In the genomic region with DNA sequence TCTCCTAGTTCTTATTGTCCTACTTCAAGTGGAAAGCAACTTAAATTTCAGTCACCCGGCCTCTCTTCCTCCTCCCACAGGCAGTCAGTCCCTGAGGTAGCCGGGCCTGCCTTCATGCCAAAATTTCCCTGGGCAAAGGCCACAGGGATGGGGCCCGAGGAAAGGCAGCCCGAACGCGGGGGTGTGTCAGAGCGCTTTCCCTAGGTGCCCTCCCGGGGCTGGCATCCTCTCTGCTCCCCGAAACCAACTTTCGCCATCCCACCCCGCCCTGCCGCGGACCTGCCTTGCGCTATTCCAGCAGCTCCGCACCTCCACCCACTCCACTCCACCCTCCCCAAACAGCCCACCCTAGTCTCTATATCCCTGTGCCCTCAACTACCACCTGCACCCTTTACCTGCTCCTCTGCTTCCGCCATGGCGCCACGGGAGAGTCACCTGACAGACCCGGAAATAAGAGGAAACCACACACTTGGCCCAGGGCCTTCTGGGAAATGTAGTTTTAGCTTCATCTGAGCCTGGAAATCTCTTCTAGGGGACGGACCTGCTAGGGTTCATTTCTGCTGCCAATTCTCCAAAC, we compare ENCODE assay signal across 8 cellular contexts. TPM values are rescaled to one million over a fixed set of nuclear protein-coding genes. Genes with fewer than 3 reads are reported as not detected.
DNase-seq lines count a peak whose midpoint lies in the region; ATAC-seq and TF ChIP-seq lines count a peak whose summit lies in the region.

TSS of gene VPS41 (minus strand) at position 433 of the 577 bp plus-strand sequence. CDS start at position 416, 17 bp downstream.

- CTCF ChIA-PET in T-cell (lab: Charles Lee): interaction anchor here (0.5 to 1.0 kb wide), 4 partner anchors 11 to 1225 kb away, joined by 3 to 5 read pairs (median 4); no protein-coding TSS in a partner anchor

- peaks cover 30 to 38% (median 35%) of the 10 kb centered on the region in 3 donors for H3K4me1 Mint-ChIP-seq in T-cell
- H3K4me1 Mint-ChIP-seq in progenitor cell of endocrine pancreas (ENCODE audit: low read depth): peaks cover 22% of the 10 kb centered on the region

- no peak for TF ChIP-seq CTCF in GM12864 (IDR thresholded peaks at IDR 0.05; ENCODE audit: low read depth, low read length, missing control alignments)
- TF ChIP-seq CTCF in progenitor cell of endocrine pancreas (IDR thresholded peaks at IDR 0.05; ENCODE audit: unreplicated experiment): no peak
- no peak for TF ChIP-seq CTCF in upper lobe of right lung (IDR thresholded peaks at IDR 0.05)

- no peaks in the 10 kb centered on the region for H3K4me1 ChIP-seq in upper lobe of right lung

- H3K4me3 Mint-ChIP-seq in T-cell (peak within 1 kb of the TSS; percentile 95 to 99 (median 98)), progenitor cell of endocrine pancreas (ENCODE audit: low read depth) (peak within 1 kb of the TSS; percentile 93)

- intact Hi-C loops in left cardiac atrium (cut with DNase I): no loop called here
- intact Hi-C loops in upper lobe of right lung (cut with DNase I): no loop called here

- H3K36me3 ChIP-seq in upper lobe of right lung: no peaks in the 10 kb centered on the region

- peaks cover 8% of the 10 kb centered on the region for H3K36me3 Mint-ChIP-seq in T-cell
- H3K36me3 Mint-ChIP-seq in progenitor cell of endocrine pancreas (ENCODE audit: insufficient read depth): peaks cover 2% of the 10 kb centered on the region

- H3K27ac Mint-ChIP-seq in T-cell (peak within 1 kb of the TSS; percentile 87 to 90), progenitor cell of endocrine pancreas (peak within 1 kb of the TSS; percentile 97)

- H3K4me3 ChIP-seq in GM12864 (ENCODE audit: low read depth, low read length): peak within 1 kb of the TSS; percentile 98
- H3K4me3 ChIP-seq in upper lobe of right lung: peak within 1 kb of the TSS; percentile 89

- no peaks in the 10 kb centered on the region for H3K9me3 ChIP-seq in upper lobe of right lung

- POLR2A ChIA-PET in T-cell (lab: Charles Lee): interaction anchor here (0.6 to 0.9 kb wide), 2 partner anchors 141 to 721 kb away, joined by 3 to 4 read pairs; no protein-coding TSS in a partner anchor

- 0 to 1% (median 0%) methylated on average over 20 of the region's 20 CpGs for WGBS in adipose tissue, 3 donors

- no peaks in the 10 kb centered on the region for H3K27me3 ChIP-seq in upper lobe of right lung

- H3K27me3 Mint-ChIP-seq in T-cell: no peaks in the 10 kb centered on the region
- no peaks in the 10 kb centered on the region for H3K27me3 Mint-ChIP-seq in progenitor cell of endocrine pancreas

- H3K27ac ChIP-seq in adipose tissue (ENCODE audit: low read depth, low read length) (no peak within 1 kb of the TSS), upper lobe of right lung (peak within 1 kb of the TSS; percentile 75)

- DNase-seq in GM12864 (ENCODE audit: low read depth) (peak; percentile 49), NCI-H1048 (lab: John Stamatoyannopoulos, UW) (peak; percentile 30), T-cell (peak; percentile 53 to 85 (median 76)), left cardiac atrium (peak; percentile 74), progenitor cell of endocrine pancreas (ENCODE audit: low spot score, unreplicated experiment) (peak; percentile 45), upper lobe of right lung (peak; percentile 87)

- ATAC-seq in HG02588 (IDR thresholded peaks at IDR 0.05; ENCODE audit: unreplicated experiment) (peak; percentile 99), T-cell (replicated peaks in 1 of 4) (peak; percentile 97 to 100 (median 99)), left cardiac atrium (peak; percentile 96 to 99), upper lobe of right lung (peak; percentile 98)

- H3K9me3 Mint-ChIP-seq in T-cell (no peaks in the 10 kb centered on the region), progenitor cell of endocrine pancreas (ENCODE audit: low read depth) (no peaks in the 10 kb centered on the region)

RNA-seq across cellular contexts. Expression of gene VPS41, which starts in this region (rescaled TPM):
- total RNA-seq in T-cell: 10 to 100 TPM; 45.6 to 68.3 (median 55.3) TPM
- 10 to 100 TPM; 10.6 to 14.6 (median 11.8) TPM for polyA plus RNA-seq in adipose tissue
- 10 to 100 TPM; 46.8 to 49.4 TPM for total RNA-seq in left cardiac atrium
- total RNA-seq in progenitor cell of endocrine pancreas: 125 and 128 TPM in 2 replicates
- total RNA-seq in upper lobe of right lung: 95.8 TPM

Comparison
In these comparisons a context has a peak if more than half of its experiments do, and no peak if none do; other contexts are left out.
1. DNase-seq: peak in every context shown above with its lines; median percentile 87 in upper lobe of right lung; 76 in T-cell; 74 in left cardiac atrium; 49 in GM12864; 45 in progenitor cell of endocrine pancreas; 30 in NCI-H1048.